In the genomic region with DNA sequence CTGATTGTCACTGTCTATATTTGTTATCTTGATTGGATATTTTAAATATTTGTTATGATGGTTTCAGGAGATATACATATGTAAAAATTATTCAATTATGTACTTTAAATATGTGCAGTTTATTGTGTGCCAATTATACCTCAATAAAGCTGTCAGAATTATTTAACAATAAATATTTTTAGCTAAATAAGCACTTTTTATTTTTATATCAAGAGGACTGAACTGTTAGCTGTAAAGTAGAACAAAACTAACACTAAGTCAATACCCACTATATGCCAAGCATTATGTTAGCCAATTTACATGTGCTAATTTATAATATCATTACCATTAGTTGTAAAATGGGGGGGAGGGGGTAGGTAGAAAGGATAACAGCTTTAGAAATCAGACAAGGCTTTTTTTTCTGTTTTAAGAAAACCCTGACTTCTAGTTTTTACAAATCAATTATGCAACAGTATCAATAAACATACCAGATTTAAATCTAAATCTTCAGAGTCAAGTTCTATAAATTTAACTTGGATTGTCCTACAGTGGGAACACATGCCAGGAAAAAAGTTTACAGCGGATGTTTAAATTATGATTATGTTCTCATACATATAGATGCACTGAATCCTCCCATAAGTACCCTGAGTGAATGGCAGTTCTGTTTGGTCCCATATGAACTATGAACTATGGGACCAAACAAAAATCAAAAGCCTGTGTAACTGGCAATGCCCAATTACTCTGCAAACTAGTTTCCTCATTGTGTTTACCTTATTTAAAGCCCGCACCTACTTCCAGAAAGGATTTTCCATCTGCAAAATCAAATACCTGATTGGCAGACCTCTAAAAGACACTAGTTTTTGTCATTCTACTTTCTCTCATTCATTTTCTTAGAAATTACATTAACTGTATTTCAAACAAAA, we compare ENCODE assay signal across 1 cellular context.
A peak's percentile ranks its signal among the peaks of the same experiment; 100 is the strongest.
TF ChIP-seq lines count a peak whose summit lies in the region.

No MANE protein-coding gene starts in this region.

TF ChIP-seq in GM12878, 131 proteins besides CTCF, POLR2A, EP300 and RAD21:
- TF ChIP-seq ZNF622 (IDR thresholded peaks at IDR 0.05): no peak
- TF ChIP-seq, protein P1, sequence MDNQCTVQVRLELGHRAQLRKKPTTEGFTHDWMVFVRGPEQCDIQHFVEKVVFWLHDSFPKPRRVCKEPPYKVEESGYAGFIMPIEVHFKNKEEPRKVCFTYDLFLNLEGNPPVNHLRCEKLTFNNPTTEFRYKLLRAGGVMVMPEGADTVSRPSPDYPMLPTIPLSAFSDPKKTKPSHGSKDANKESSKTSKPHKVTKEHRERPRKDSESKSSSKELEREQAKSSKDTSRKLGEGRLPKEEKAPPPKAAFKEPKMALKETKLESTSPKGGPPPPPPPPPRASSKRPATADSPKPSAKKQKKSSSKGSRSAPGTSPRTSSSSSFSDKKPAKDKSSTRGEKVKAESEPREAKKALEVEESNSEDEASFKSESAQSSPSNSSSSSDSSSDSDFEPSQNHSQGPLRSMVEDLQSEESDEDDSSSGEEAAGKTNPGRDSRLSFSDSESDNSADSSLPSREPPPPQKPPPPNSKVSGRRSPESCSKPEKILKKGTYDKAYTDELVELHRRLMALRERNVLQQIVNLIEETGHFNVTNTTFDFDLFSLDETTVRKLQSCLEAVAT (IDR thresholded peaks at IDR 0.05): 0 out of 2 replicates have a peak, but pooled peaks have one; percentile 43
